In the genomic region with DNA sequence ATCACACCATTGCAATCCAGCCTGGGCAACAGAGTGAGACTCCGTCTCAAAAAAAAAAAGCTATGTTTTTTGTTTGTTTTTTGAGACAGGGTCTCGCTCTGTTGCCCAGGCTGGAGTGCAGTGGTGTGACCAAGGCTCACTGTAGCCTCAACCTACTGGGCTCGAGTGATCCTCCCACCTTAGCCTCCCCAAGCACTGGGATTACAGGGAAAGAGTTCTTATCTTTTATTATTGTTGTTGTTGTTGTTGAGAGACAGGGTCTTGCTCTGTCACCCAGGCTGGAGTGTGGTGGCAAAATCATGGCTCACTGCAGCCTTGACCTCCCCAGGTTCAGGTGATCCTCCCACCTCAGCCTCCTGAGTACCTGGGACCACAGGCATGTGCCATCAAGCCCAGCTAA, we compare ENCODE assay signal across 3 cellular contexts.
TF ChIP-seq lines count a peak whose summit lies in the region.

No MANE protein-coding gene starts in this region.

TF ChIP-seq in GM12891, 5 proteins besides CTCF, POLR2A, EP300 and RAD21:
- peak; percentile 55; the same call in 1 of the 2 replicates for TF ChIP-seq POLR2AphosphoS5 (IDR thresholded peaks at IDR 0.05; ENCODE audit: low read depth, low read length)

TF ChIP-seq in HEK293, 187 proteins besides CTCF, POLR2A, EP300 and RAD21:
- TF ChIP-seq ZNF121 (tag by site-specific recombination; IDR thresholded peaks at IDR 0.05): peak; percentile 55

TF ChIP-seq in GM12878, 131 proteins besides CTCF, POLR2A, EP300 and RAD21:
- TF ChIP-seq POLR2AphosphoS5 (IDR thresholded peaks at IDR 0.05; ENCODE audit: low read length): peak; percentile 38; the same call in 1 of the 2 replicates
